Comparison of ENCODE assay signal across 8 cellular contexts in the genomic region with DNA sequence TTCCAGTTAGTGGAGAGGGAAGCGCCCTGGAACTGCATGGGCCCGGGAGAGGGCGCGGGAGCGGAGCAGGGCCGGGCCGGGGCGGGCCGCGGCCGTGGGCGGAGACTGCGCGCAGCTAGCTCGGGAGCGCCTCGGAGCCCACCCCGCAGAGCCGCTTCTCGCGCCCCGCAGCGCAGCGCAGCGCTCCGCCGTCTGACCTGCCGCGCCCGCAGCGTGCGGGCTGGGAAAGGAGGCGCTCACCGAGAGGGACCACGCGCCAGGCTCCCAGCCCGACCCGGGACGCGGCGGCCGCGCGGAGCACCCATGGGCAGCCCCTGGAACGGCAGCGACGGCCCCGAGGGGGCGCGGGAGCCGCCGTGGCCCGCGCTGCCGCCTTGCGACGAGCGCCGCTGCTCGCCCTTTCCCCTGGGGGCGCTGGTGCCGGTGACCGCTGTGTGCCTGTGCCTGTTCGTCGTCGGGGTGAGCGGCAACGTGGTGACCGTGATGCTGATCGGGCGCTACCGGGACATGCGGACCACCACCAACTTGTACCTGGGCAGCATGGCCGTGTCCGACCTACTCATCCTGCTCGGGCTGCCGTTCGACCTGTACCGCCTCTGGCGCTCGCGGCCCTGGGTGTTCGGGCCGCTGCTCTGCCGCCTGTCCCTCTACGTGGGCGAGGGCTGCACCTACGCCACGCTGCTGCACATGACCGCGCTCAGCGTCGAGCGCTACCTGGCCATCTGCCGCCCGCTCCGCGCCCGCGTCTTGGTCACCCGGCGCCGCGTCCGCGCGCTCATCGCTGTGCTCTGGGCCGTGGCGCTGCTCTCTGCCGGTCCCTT. TPM values are rescaled to one million over a fixed set of nuclear protein-coding genes. Genes with fewer than 3 reads are reported as not detected.
DNase-seq lines count a peak whose midpoint lies in the region; ATAC-seq and TF ChIP-seq lines count a peak whose summit lies in the region.

A gene with protein sequence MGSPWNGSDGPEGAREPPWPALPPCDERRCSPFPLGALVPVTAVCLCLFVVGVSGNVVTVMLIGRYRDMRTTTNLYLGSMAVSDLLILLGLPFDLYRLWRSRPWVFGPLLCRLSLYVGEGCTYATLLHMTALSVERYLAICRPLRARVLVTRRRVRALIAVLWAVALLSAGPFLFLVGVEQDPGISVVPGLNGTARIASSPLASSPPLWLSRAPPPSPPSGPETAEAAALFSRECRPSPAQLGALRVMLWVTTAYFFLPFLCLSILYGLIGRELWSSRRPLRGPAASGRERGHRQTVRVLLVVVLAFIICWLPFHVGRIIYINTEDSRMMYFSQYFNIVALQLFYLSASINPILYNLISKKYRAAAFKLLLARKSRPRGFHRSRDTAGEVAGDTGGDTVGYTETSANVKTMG (plus strand): TSS at position 304 of the 821 bp plus-strand sequence. CDS start 0 bp downstream, at position 304.

- TF ChIP-seq POLR2A in right lobe of liver (IDR thresholded peaks at IDR 0.05) = no peak

- POLR2A ChIA-PET in activated CD4-positive, alpha-beta T cell treated with anti-CD3 and anti-CD28 coated beads for 36 hours (lab: Charles Lee) = no interaction called here

- no peak within 1 kb of the TSS for H3K27ac Mint-ChIP-seq in activated CD4-positive, alpha-beta T cell treated with anti-CD3 and anti-CD28 coated beads for 36 hours
- H3K27ac Mint-ChIP-seq in T-helper 1 cell treated with Interleukin-12 subunit alpha and Interleukin-12 subunit beta and Interleukin-4 antibody, amounts not matched to agents 30 μg/mL and 1 μg/mL, for 36 hours = no peak within 1 kb of the TSS
- peak within 1 kb of the TSS; percentile 58 for H3K27ac Mint-ChIP-seq in stimulated activated memory B cell treated with anti-CD40 and anti-IgM and Interleukin-4, amounts not matched to agents 10 μg/mL and 1 μg/mL and 100 μg/mL, for 72 hours

- TF ChIP-seq CTCF in choroid plexus epithelial cell (conservative IDR thresholded peaks at IDR 0.05; ENCODE audit: low read depth, low read length) = no peak
- peak in 1 of 4 donors; percentile 20 for TF ChIP-seq CTCF in right lobe of liver (IDR thresholded peaks at IDR 0.05)

- peak within 1 kb of the TSS; percentile 18 for H3K4me3 ChIP-seq in choroid plexus epithelial cell (ENCODE audit: low read depth, low read length)
- peak within 1 kb of the TSS; percentile 9 to 51 (median 32) for H3K4me3 ChIP-seq in right lobe of liver

- WGBS in right lobe of liver (ENCODE audit: insufficient coverage, low coverage, low lambda C conversion rate, missing lambda C conversion rate) = 0% methylated on average over 4 of the region's 111 CpGs

- peaks cover 4% of the 10 kb centered on the region for H3K4me1 Mint-ChIP-seq in activated CD4-positive, alpha-beta T cell treated with anti-CD3 and anti-CD28 coated beads for 36 hours
- H3K4me1 Mint-ChIP-seq in T-helper 1 cell treated with Interleukin-12 subunit alpha and Interleukin-12 subunit beta and Interleukin-4 antibody, amounts not matched to agents 30 μg/mL and 1 μg/mL, for 36 hours (ENCODE audit: low read depth) = peaks cover 9% of the 10 kb centered on the region
- peaks cover 12% of the 10 kb centered on the region for H3K4me1 Mint-ChIP-seq in stimulated activated memory B cell treated with anti-CD40 and anti-IgM and Interleukin-4, amounts not matched to agents 10 μg/mL and 1 μg/mL and 100 μg/mL, for 72 hours

- H3K27me3 Mint-ChIP-seq in activated CD4-positive, alpha-beta T cell treated with anti-CD3 and anti-CD28 coated beads for 36 hours = peaks cover 59% of the 10 kb centered on the region
- peaks cover 72% of the 10 kb centered on the region for H3K27me3 Mint-ChIP-seq in T-helper 1 cell treated with Interleukin-12 subunit alpha and Interleukin-12 subunit beta and Interleukin-4 antibody, amounts not matched to agents 30 μg/mL and 1 μg/mL, for 36 hours (ENCODE audit: low read depth)
- peaks cover 60% of the 10 kb centered on the region for H3K27me3 Mint-ChIP-seq in stimulated activated memory B cell treated with anti-CD40 and anti-IgM and Interleukin-4, amounts not matched to agents 10 μg/mL and 1 μg/mL and 100 μg/mL, for 72 hours

- H3K36me3 Mint-ChIP-seq in activated CD4-positive, alpha-beta T cell treated with anti-CD3 and anti-CD28 coated beads for 36 hours (ENCODE audit: low read depth) = no peaks in the 10 kb centered on the region
- no peaks in the 10 kb centered on the region for H3K36me3 Mint-ChIP-seq in T-helper 1 cell treated with Interleukin-12 subunit alpha and Interleukin-12 subunit beta and Interleukin-4 antibody, amounts not matched to agents 30 μg/mL and 1 μg/mL, for 36 hours (ENCODE audit: low read depth)
- H3K36me3 Mint-ChIP-seq in stimulated activated memory B cell treated with anti-CD40 and anti-IgM and Interleukin-4, amounts not matched to agents 10 μg/mL and 1 μg/mL and 100 μg/mL, for 72 hours = peaks cover 6% of the 10 kb centered on the region

- peak; percentile 66 for DNase-seq in activated CD4-positive, alpha-beta T cell treated with anti-CD3 and anti-CD28 coated beads for 36 hours
- DNase-seq in activated CD4-positive, alpha-beta T cell treated with anti-CD3 and anti-CD28 coated beads for 1 hour = no peak
- DNase-seq in choroid plexus epithelial cell (ENCODE audit: low read depth) (no peak), right lobe of liver (peak in 2 of 3 donors; percentile 54 to 65), mucosa of gallbladder (ENCODE audit: low spot score) (no peak), T1000 (lab: John Stamatoyannopoulos, UW) (no peak)

- H3K36me3 ChIP-seq in right lobe of liver = no peaks in the 10 kb centered on the region

- peak within 1 kb of the TSS; percentile 45 for H3K4me3 Mint-ChIP-seq in activated CD4-positive, alpha-beta T cell treated with anti-CD3 and anti-CD28 coated beads for 36 hours
- H3K4me3 Mint-ChIP-seq in T-helper 1 cell treated with Interleukin-12 subunit alpha and Interleukin-12 subunit beta and Interleukin-4 antibody, amounts not matched to agents 30 μg/mL and 1 μg/mL, for 36 hours = peak within 1 kb of the TSS; percentile 42
- H3K4me3 Mint-ChIP-seq in stimulated activated memory B cell treated with anti-CD40 and anti-IgM and Interleukin-4, amounts not matched to agents 10 μg/mL and 1 μg/mL and 100 μg/mL, for 72 hours = peak within 1 kb of the TSS; percentile 62

- no peaks in the 10 kb centered on the region for H3K9me3 Mint-ChIP-seq in activated CD4-positive, alpha-beta T cell treated with anti-CD3 and anti-CD28 coated beads for 36 hours (ENCODE audit: low read depth)
- H3K9me3 Mint-ChIP-seq in T-helper 1 cell treated with Interleukin-12 subunit alpha and Interleukin-12 subunit beta and Interleukin-4 antibody, amounts not matched to agents 30 μg/mL and 1 μg/mL, for 36 hours = no peaks in the 10 kb centered on the region
- peaks cover 7% of the 10 kb centered on the region for H3K9me3 Mint-ChIP-seq in stimulated activated memory B cell treated with anti-CD40 and anti-IgM and Interleukin-4, amounts not matched to agents 10 μg/mL and 1 μg/mL and 100 μg/mL, for 72 hours

- H3K9me3 ChIP-seq in right lobe of liver = no peaks in the 10 kb centered on the region

- ATAC-seq in activated CD4-positive, alpha-beta T cell treated with anti-CD3 and anti-CD28 coated beads for 36 hours = peak; percentile 74
- ATAC-seq in right lobe of liver = peak; percentile 79 to 84 (median 82)
- peak; percentile 44 for ATAC-seq in stimulated activated memory B cell treated with anti-CD40 and anti-IgM and Interleukin-4, amounts not matched to agents 10 μg/mL and 1 μg/mL and 100 μg/mL, for 72 hours

- H3K4me1 ChIP-seq in right lobe of liver = peaks cover 0 to 5% (median under 1%) of the 10 kb centered on the region in 4 donors

- peaks cover 0 to 5% of the 10 kb centered on the region in 2 donors for H3K27me3 ChIP-seq in right lobe of liver

- intact Hi-C loops in activated CD4-positive, alpha-beta T cell treated with anti-CD3 and anti-CD28 coated beads for 36 hours (cut with DNase I, micrococcal nuclease) = no loop called here
- intact Hi-C loops in right lobe of liver (cut with DNase I) = no loop called here

- CTCF ChIA-PET in activated CD4-positive, alpha-beta T cell treated with anti-CD3 and anti-CD28 coated beads for 36 hours (lab: Charles Lee) = no interaction called here

- no peak within 1 kb of the TSS for H3K27ac ChIP-seq in right lobe of liver

RNA-seq across cellular contexts. Expression of the gene that starts here (rescaled TPM):
- total RNA-seq in activated CD4-positive, alpha-beta T cell treated with anti-CD3 and anti-CD28 coated beads for 36 hours = not detected
- not detected for total RNA-seq in right lobe of liver
- total RNA-seq in mucosa of gallbladder = not detected

Comparison
In these comparisons a context has a peak if more than half of its experiments do, and no peak if none do; other contexts are left out.
1. Peak in DNase-seq and ATAC-seq in activated CD4-positive, alpha-beta T cell treated with anti-CD3 and anti-CD28 coated beads for 36 hours; RNA of the gene not detected or under 1 TPM.
2. Peak in DNase-seq, ATAC-seq and H3K4me3 ChIP-seq in right lobe of liver; RNA of the gene not detected or under 1 TPM.